In genomic region chr7:70679666-70680065, GRCh38 we compare ENCODE assay signal across 14 cellular contexts.
DNase-seq lines count a peak whose midpoint lies in the region; ATAC-seq lines count a peak whose summit lies in the region.
"Had no signal": no experiment of that assay in that cellular context is flagged by ENCODE, and none has a peak within 500 bp of the region (broad histone marks: within the 10 kb centered on the region; RNA-seq: fewer than 3 reads in every experiment).

No MANE protein-coding gene starts in this region.

- no peaks in the 10 kb centered on the region for H3K36me3 Mint-ChIP-seq in activated T-cell treated with anti-CD3 and anti-CD28 coated beads, Interleukin-2, amount 50 U/mL, for 4 hours (ENCODE audit: insufficient read depth)
- H3K36me3 Mint-ChIP-seq in activated naive CD8-positive, alpha-beta T cell treated with anti-CD3 and anti-CD28 coated beads, Interleukin-2, amount 10 ng/mL, durations not matched to agents 7 days and 5 days = no peaks in the 10 kb centered on the region
- no peaks in the 10 kb centered on the region for H3K36me3 Mint-ChIP-seq in activated T-helper 1 cell treated with anti-CD3 and anti-CD28 coated beads, Interleukin-12 subunit alpha, Interleukin-12 subunit beta, Interleukin-2, Interleukin-4 antibody, amounts not matched to agents 30 ng/mL and 10 ng/mL and 1 ng/mL, durations not matched to agents 14 hours and 24 hours and 36 hours (ENCODE audit: low read depth)

- intact Hi-C loops in activated T-helper 1 cell treated with anti-CD3 and anti-CD28 coated beads, Interleukin-12 subunit alpha, Interleukin-12 subunit beta, Interleukin-2, Interleukin-4 antibody, amounts not matched to agents 30 ng/mL and 10 ng/mL and 1 ng/mL, durations not matched to agents 14 hours and 24 hours and 36 hours (cut with micrococcal nuclease) = loop anchor here (2.0 kb wide), 1 partner anchor 19 kb away; no protein-coding TSS in a partner anchor

- H3K4me1 Mint-ChIP-seq in activated T-cell treated with anti-CD3 and anti-CD28 coated beads, Interleukin-2, amount 50 U/mL, for 4 hours (ENCODE audit: low read depth) = peaks cover 34% of the 10 kb centered on the region
- H3K4me1 Mint-ChIP-seq in activated naive CD8-positive, alpha-beta T cell treated with anti-CD3 and anti-CD28 coated beads, Interleukin-2, amount 10 ng/mL, durations not matched to agents 7 days and 5 days = peaks cover 32% of the 10 kb centered on the region
- peaks cover 33% of the 10 kb centered on the region for H3K4me1 Mint-ChIP-seq in activated T-helper 1 cell treated with anti-CD3 and anti-CD28 coated beads, Interleukin-12 subunit alpha, Interleukin-12 subunit beta, Interleukin-2, Interleukin-4 antibody, amounts not matched to agents 30 ng/mL and 10 ng/mL and 1 ng/mL, durations not matched to agents 14 hours and 24 hours and 36 hours (ENCODE audit: low read depth)

- peak; percentile 76 to 84 for ATAC-seq in activated T-cell treated with anti-CD3 and anti-CD28 coated beads, Interleukin-2, amount 50 U/mL, for 4 hours
- peak; percentile 41 for ATAC-seq in HG02610 (IDR thresholded peaks at IDR 0.05; ENCODE audit: unreplicated experiment)
- ATAC-seq in activated naive CD8-positive, alpha-beta T cell treated with anti-CD3 and anti-CD28 coated beads, Interleukin-2, amount 10 ng/mL, durations not matched to agents 7 days and 5 days (ENCODE audit: low read depth) = no peak
- peak; percentile 71 for ATAC-seq in stimulated activated naive CD8-positive, alpha-beta T cell treated with anti-CD3 and anti-CD28 coated beads, Interleukin-15, Interleukin-2, amounts not matched to agents 100 U/mL and 50 U/mL, for 24 hours
- no peak for ATAC-seq in HG02571 (IDR thresholded peaks at IDR 0.05; ENCODE audit: unreplicated experiment)
- ATAC-seq: mucosa of descending colon had no signal

- peak overlapping the region; percentile 33 for H3K4me3 Mint-ChIP-seq in activated T-cell treated with anti-CD3 and anti-CD28 coated beads, Interleukin-2, amount 50 U/mL, for 4 hours
- H3K4me3 Mint-ChIP-seq in activated naive CD8-positive, alpha-beta T cell treated with anti-CD3 and anti-CD28 coated beads, Interleukin-2, amount 10 ng/mL, durations not matched to agents 7 days and 5 days = peak overlapping the region; percentile 2
- H3K4me3 Mint-ChIP-seq in activated T-helper 1 cell treated with anti-CD3 and anti-CD28 coated beads, Interleukin-12 subunit alpha, Interleukin-12 subunit beta, Interleukin-2, Interleukin-4 antibody, amounts not matched to agents 30 ng/mL and 10 ng/mL and 1 ng/mL, durations not matched to agents 14 hours and 24 hours and 36 hours = no peak overlapping the region
- H3K4me3 Mint-ChIP-seq: type B pancreatic cell had no signal

- peak overlapping the region; percentile 2 for H3K27ac Mint-ChIP-seq in activated naive CD8-positive, alpha-beta T cell treated with anti-CD3 and anti-CD28 coated beads, Interleukin-2, amount 10 ng/mL, durations not matched to agents 7 days and 5 days
- no peak overlapping the region for H3K27ac Mint-ChIP-seq in activated T-helper 1 cell treated with anti-CD3 and anti-CD28 coated beads, Interleukin-12 subunit alpha, Interleukin-12 subunit beta, Interleukin-2, Interleukin-4 antibody, amounts not matched to agents 30 ng/mL and 10 ng/mL and 1 ng/mL, durations not matched to agents 14 hours and 24 hours and 36 hours
- H3K27ac Mint-ChIP-seq: type B pancreatic cell had no signal

- peaks cover 2% of the 10 kb centered on the region for H3K27me3 Mint-ChIP-seq in activated T-cell treated with anti-CD3 and anti-CD28 coated beads, Interleukin-2, amount 50 U/mL, for 4 hours (ENCODE audit: low read depth)
- peaks cover 7% of the 10 kb centered on the region for H3K27me3 Mint-ChIP-seq in activated naive CD8-positive, alpha-beta T cell treated with anti-CD3 and anti-CD28 coated beads, Interleukin-2, amount 10 ng/mL, durations not matched to agents 7 days and 5 days
- peaks cover 13% of the 10 kb centered on the region for H3K27me3 Mint-ChIP-seq in activated T-helper 1 cell treated with anti-CD3 and anti-CD28 coated beads, Interleukin-12 subunit alpha, Interleukin-12 subunit beta, Interleukin-2, Interleukin-4 antibody, amounts not matched to agents 30 ng/mL and 10 ng/mL and 1 ng/mL, durations not matched to agents 14 hours and 24 hours and 36 hours (ENCODE audit: insufficient read depth)

- no peaks in the 10 kb centered on the region for H3K9me3 Mint-ChIP-seq in activated T-cell treated with anti-CD3 and anti-CD28 coated beads, Interleukin-2, amount 50 U/mL, for 4 hours
- peaks cover 3% of the 10 kb centered on the region for H3K9me3 Mint-ChIP-seq in activated naive CD8-positive, alpha-beta T cell treated with anti-CD3 and anti-CD28 coated beads, Interleukin-2, amount 10 ng/mL, durations not matched to agents 7 days and 5 days
- no peaks in the 10 kb centered on the region for H3K9me3 Mint-ChIP-seq in activated T-helper 1 cell treated with anti-CD3 and anti-CD28 coated beads, Interleukin-12 subunit alpha, Interleukin-12 subunit beta, Interleukin-2, Interleukin-4 antibody, amounts not matched to agents 30 ng/mL and 10 ng/mL and 1 ng/mL, durations not matched to agents 14 hours and 24 hours and 36 hours
- H3K9me3 Mint-ChIP-seq: type B pancreatic cell had no signal

- POLR2A ChIA-PET in activated naive CD8-positive, alpha-beta T cell treated with anti-CD3 and anti-CD28 coated beads, Interleukin-2, amount 10 ng/mL, durations not matched to agents 7 days and 5 days (lab: Charles Lee) = interaction anchor here (1.0 kb wide), 1 partner anchor 14 kb away, joined by 4 read pairs; no protein-coding TSS in a partner anchor

- no peak for DNase-seq in activated T-cell treated with anti-CD3 and anti-CD28 coated beads, Interleukin-2, amount 50 U/mL, for 4 hours
- DNase-seq in activated T-cell treated with anti-CD3 and anti-CD28 coated beads for 4 hours = no peak
- DNase-seq in activated naive CD8-positive, alpha-beta T cell treated with anti-CD3 and anti-CD28 coated beads, Interleukin-2, amount 10 ng/mL, durations not matched to agents 7 days and 5 days = no peak
- no peak for DNase-seq in stimulated activated naive CD8-positive, alpha-beta T cell treated with anti-CD3 and anti-CD28 coated beads, Interleukin-15, Interleukin-2, amounts not matched to agents 100 U/mL and 50 U/mL, for 24 hours
- no peak for DNase-seq in stimulated activated CD8-positive, alpha-beta memory T cell treated with anti-CD3 and anti-CD28 coated beads, Interleukin-4, amount 100 ng/mL, for 48 hours
- no peak for DNase-seq in activated T-helper 1 cell treated with anti-CD3 and anti-CD28 coated beads, Interleukin-12 subunit alpha, Interleukin-12 subunit beta, Interleukin-2, Interleukin-4 antibody, amounts not matched to agents 30 ng/mL and 10 ng/mL and 1 ng/mL, durations not matched to agents 14 hours and 24 hours and 36 hours (ENCODE audit: low spot score)
- DNase-seq: brain microvascular endothelial cell, HCEC 1CT, mucosa of descending colon, NCI-H226, SK-N-SH had no signal

Comparison
In these comparisons a context has a peak if more than half of its experiments do, and no peak if none do; other contexts are left out.
1. ATAC-seq: peak in activated T-cell treated with anti-CD3 and anti-CD28 coated beads, Interleukin-2, amount 50 U/mL, for 4 hours (2 of 2), HG02610 (single experiment) and stimulated activated naive CD8-positive, alpha-beta T cell treated with anti-CD3 and anti-CD28 coated beads, Interleukin-15, Interleukin-2, amounts not matched to agents 100 U/mL and 50 U/mL, for 24 hours (single experiment); none in activated naive CD8-positive, alpha-beta T cell treated with anti-CD3 and anti-CD28 coated beads, Interleukin-2, amount 10 ng/mL, durations not matched to agents 7 days and 5 days (single experiment) and HG02571 (single experiment).